ENCODE assay signal across 9 cellular contexts in the genomic region with DNA sequence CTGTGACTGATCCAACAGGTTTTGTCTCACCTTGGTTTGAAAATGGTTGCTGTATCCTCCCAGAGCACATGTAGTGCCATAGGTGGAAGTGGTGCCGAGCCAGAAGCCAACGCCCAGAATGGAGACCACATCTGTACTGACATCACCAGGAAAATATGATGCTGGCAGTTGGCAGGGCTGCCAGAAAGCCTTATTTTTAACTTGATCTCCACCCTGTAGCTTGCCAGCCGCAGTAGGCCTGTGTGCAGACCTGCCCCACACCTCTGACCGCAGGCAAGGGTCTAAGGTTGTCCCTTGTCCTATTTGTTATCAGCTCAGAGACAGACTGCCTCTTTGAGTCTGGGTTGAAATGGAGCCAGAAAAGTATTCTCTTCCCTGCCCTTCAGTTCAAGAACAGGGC.
A peak's percentile ranks its signal among the peaks of the same experiment; 100 is the strongest.
DNase-seq lines count a peak whose midpoint lies in the region; ATAC-seq and TF ChIP-seq lines count a peak whose summit lies in the region.
"Had no signal": no experiment of that assay in that cellular context is flagged by ENCODE, and none has a peak within 500 bp of the region (broad histone marks: within the 10 kb centered on the region; RNA-seq: fewer than 3 reads in every experiment).

No MANE protein-coding gene starts in this region.

- no peaks in the 10 kb centered on the region for H3K79me1 ChIP-seq in trophoblast cell (ENCODE audit: low read length)

- no peaks in the 10 kb centered on the region for H3K27me3 ChIP-seq in CD4-positive, CD25-positive, alpha-beta regulatory T cell (ENCODE audit: control insufficient read depth, insufficient read depth, low read length)
- H3K27me3 ChIP-seq in RWPE2 (ENCODE audit: insufficient read depth, poor library complexity, severe bottlenecking) (no peaks in the 10 kb centered on the region), esophagus squamous epithelium (no peaks in the 10 kb centered on the region), trophoblast cell (ENCODE audit: insufficient read depth, low read length) (no peaks in the 10 kb centered on the region), WERI-Rb-1 (ENCODE audit: insufficient read depth, low read depth, severe bottlenecking) (no peaks in the 10 kb centered on the region)
- H3K27me3 ChIP-seq: neutrophil had no signal

- peaks cover 85% of the 10 kb centered on the region for H3K4me1 ChIP-seq in CD4-positive, CD25-positive, alpha-beta regulatory T cell (ENCODE audit: control insufficient read depth, insufficient read depth, low read length, poor library complexity, severe bottlenecking)
- peaks cover 23% of the 10 kb centered on the region for H3K4me1 ChIP-seq in RWPE2 (ENCODE audit: insufficient read depth, poor library complexity, severe bottlenecking)
- peaks cover 25 to 97% (median 73%) of the 10 kb centered on the region in 3 donors for H3K4me1 ChIP-seq in esophagus squamous epithelium
- H3K4me1 ChIP-seq in trophoblast cell (ENCODE audit: control insufficient read depth in 1 of 2, insufficient read depth in 2 of 2, low read length in 2 of 2): peaks cover 8 to 10% of the 10 kb centered on the region in 2 experiments

- intact Hi-C loops in esophagus squamous epithelium (cut with DNase I): no loop called here

- peak in 1 of 3 donors; percentile 58 for DNase-seq in CD4-positive, CD25-positive, alpha-beta regulatory T cell
- DNase-seq in RWPE2 (ENCODE audit: low spot score) (peak; percentile 74), esophagus squamous epithelium (lab: John Stamatoyannopoulos, UW) (no peak), trophoblast cell (peak; percentile 60 to 83), NCI-H1092 (lab: John Stamatoyannopoulos, UW) (no peak), kidney glomerular epithelial cell (lab: John Stamatoyannopoulos, UW) (no peak), COR-L47 (lab: John Stamatoyannopoulos, UW) (no peak), WERI-Rb-1 (no peak)

- no peak overlapping the region for H2AK5ac ChIP-seq in trophoblast cell (ENCODE audit: low read length)

- WGBS in esophagus squamous epithelium, 2 donors: 18 to 45% methylated on average over 3 of the region's 4 CpGs
- no CpG with 5 or more reads among the region's 4 CpGs for WGBS in trophoblast cell (ENCODE audit: extremely low coverage, insufficient coverage, insufficient read length)

- no peak for ATAC-seq in CD4-positive, CD25-positive, alpha-beta regulatory T cell (ENCODE audit: low read depth in 2 of 2)
- peak; percentile 87 for ATAC-seq in RWPE2 (ENCODE audit: low read depth)

- H3K23ac ChIP-seq in trophoblast cell (ENCODE audit: low read length): no peak overlapping the region

- H4K12ac ChIP-seq in trophoblast cell (ENCODE audit: low read depth, low read length): no peak overlapping the region

- no peak overlapping the region for H3K9ac ChIP-seq in trophoblast cell (ENCODE audit: low read length)

- no peak overlapping the region for H3K18ac ChIP-seq in trophoblast cell (ENCODE audit: low read length)

- H3K9me3 Mint-ChIP-seq in CD4-positive, CD25-positive, alpha-beta regulatory T cell: peaks cover 0 to 1% (median 0%) of the 10 kb centered on the region in 7 donors

- H3K4me1 Mint-ChIP-seq in CD4-positive, CD25-positive, alpha-beta regulatory T cell: peaks cover 68 to 100% (median 84%) of the 10 kb centered on the region in 4 donors

- H2BK120ac ChIP-seq in trophoblast cell (ENCODE audit: insufficient read depth, low read length, poor library complexity): no peak overlapping the region

- H3K27ac Mint-ChIP-seq in CD4-positive, CD25-positive, alpha-beta regulatory T cell: peak overlapping the region; percentile 85 to 89 (median 89)

- no peak overlapping the region for H2BK5ac ChIP-seq in trophoblast cell (ENCODE audit: low read depth, low read length, poor library complexity)

- H2BK12ac ChIP-seq in trophoblast cell (ENCODE audit: low read length): no peak overlapping the region

- H2AFZ ChIP-seq in trophoblast cell (ENCODE audit: insufficient read depth, low read length, poor library complexity): no peak overlapping the region

- H3K27me3 Mint-ChIP-seq in CD4-positive, CD25-positive, alpha-beta regulatory T cell: no peaks in the 10 kb centered on the region

- H3K4me3 ChIP-seq in CD4-positive, CD25-positive, alpha-beta regulatory T cell (ENCODE audit: low read depth, low read length): no peak overlapping the region
- H3K4me3 ChIP-seq in RWPE2 (ENCODE audit: severe bottlenecking) (no peak overlapping the region), esophagus squamous epithelium (no peak overlapping the region), trophoblast cell (ENCODE audit: low read depth, low read length) (no peak overlapping the region), WERI-Rb-1 (ENCODE audit: low read depth, low read length) (no peak overlapping the region)

- H3K4me3 Mint-ChIP-seq in CD4-positive, CD25-positive, alpha-beta regulatory T cell: peak overlapping the region in 3 of 4 donors; percentile 22 to 68 (median 64)

- H3K36me3 ChIP-seq in CD4-positive, CD25-positive, alpha-beta regulatory T cell (ENCODE audit: control insufficient read depth, insufficient read depth, low read length): peaks cover 17% of the 10 kb centered on the region
- H3K36me3 ChIP-seq in RWPE2 (ENCODE audit: low read depth): peaks cover 36% of the 10 kb centered on the region
- peaks cover 0 to 13% (median 0%) of the 10 kb centered on the region in 3 donors for H3K36me3 ChIP-seq in esophagus squamous epithelium
- peaks cover 6 to 21% of the 10 kb centered on the region in 2 experiments for H3K36me3 ChIP-seq in trophoblast cell (ENCODE audit: control insufficient read depth in 1 of 2, insufficient read depth in 2 of 2, low read length in 2 of 2)
- peaks cover 51% of the 10 kb centered on the region for H3K36me3 ChIP-seq in WERI-Rb-1
- H3K36me3 ChIP-seq: neutrophil had no signal

- no peak overlapping the region for H4K8ac ChIP-seq in trophoblast cell (ENCODE audit: low read depth, low read length)

- H4K91ac ChIP-seq in trophoblast cell (ENCODE audit: low read depth, low read length): no peak overlapping the region

- H3K36me3 Mint-ChIP-seq in CD4-positive, CD25-positive, alpha-beta regulatory T cell: peaks cover 36% of the 10 kb centered on the region

- H3K4me2 ChIP-seq in trophoblast cell (ENCODE audit: low read length): no peak overlapping the region

- no peak overlapping the region for H3K14ac ChIP-seq in trophoblast cell (ENCODE audit: low read length)

- no peak overlapping the region for H3K27ac ChIP-seq in CD4-positive, CD25-positive, alpha-beta regulatory T cell (ENCODE audit: insufficient read depth, low read length, poor library complexity, severe bottlenecking)
- peak overlapping the region; percentile 75 for H3K27ac ChIP-seq in RWPE2 (ENCODE audit: poor library complexity, severe bottlenecking)
- peak overlapping the region; percentile 74 to 88 (median 84) for H3K27ac ChIP-seq in esophagus squamous epithelium
- H3K27ac ChIP-seq in trophoblast cell (ENCODE audit: low read depth, low read length): no peak overlapping the region
- H3K27ac ChIP-seq in WERI-Rb-1: no peak overlapping the region; the same call in 1 of the 2 replicates

- no peak for TF ChIP-seq POLR2A in esophagus squamous epithelium (IDR thresholded peaks at IDR 0.05)

- no peaks in the 10 kb centered on the region for H3K9me3 ChIP-seq in CD4-positive, CD25-positive, alpha-beta regulatory T cell (ENCODE audit: control insufficient read depth in 2 of 2, low read length in 2 of 2)
- no peaks in the 10 kb centered on the region for H3K9me3 ChIP-seq in RWPE2 (ENCODE audit: severe bottlenecking)
- no peaks in the 10 kb centered on the region for H3K9me3 ChIP-seq in esophagus squamous epithelium
- peaks cover 2% of the 10 kb centered on the region for H3K9me3 ChIP-seq in trophoblast cell (ENCODE audit: insufficient read depth, low read depth, low read length)
- no peaks in the 10 kb centered on the region for H3K9me3 ChIP-seq in WERI-Rb-1 (ENCODE audit: severe bottlenecking)
- H3K9me3 ChIP-seq: neutrophil had no signal

- no peak for TF ChIP-seq CTCF in RWPE2 (IDR thresholded peaks at IDR 0.05; ENCODE audit: poor library complexity, severe bottlenecking)
- no peak for TF ChIP-seq CTCF in esophagus squamous epithelium (IDR thresholded peaks at IDR 0.05)
- no peak for TF ChIP-seq CTCF in WERI-Rb-1 (IDR thresholded peaks at IDR 0.05; ENCODE audit: low read depth, low read length)

- H3K79me2 ChIP-seq in trophoblast cell (ENCODE audit: control insufficient read depth, insufficient read depth, low read length, poor library complexity): peaks cover 7% of the 10 kb centered on the region

- H3K4ac ChIP-seq in trophoblast cell (ENCODE audit: low read depth, low read length): no peak overlapping the region

Comparison
In these comparisons a context has a peak if more than half of its experiments do, and no peak if none do; other contexts are left out.
1. DNase-seq: peak in RWPE2 (single experiment) and trophoblast cell (2 of 2); none in esophagus squamous epithelium (single experiment), NCI-H1092 (single experiment), kidney glomerular epithelial cell (single experiment), COR-L47 (single experiment) and WERI-Rb-1 (single experiment).
2. H3K27ac ChIP-seq: peak in RWPE2 (single experiment) and esophagus squamous epithelium (4 of 4); none in CD4-positive, CD25-positive, alpha-beta regulatory T cell (single experiment), trophoblast cell (single experiment) and WERI-Rb-1 (single experiment).